Comparison of ENCODE assay signal across 1 cellular context in genomic region chr17:51165680-51166197, GRCh38.
TF ChIP-seq lines count a peak whose summit lies in the region.

No MANE protein-coding gene starts in this region.

TF ChIP-seq in K562, 482 proteins besides CTCF, POLR2A, EP300 and RAD21 (continued from another document and continues in another):
- TF ChIP-seq CHD7 (IDR thresholded peaks at IDR 0.05; ENCODE audit: low read depth, low read length): no peak
- TF ChIP-seq ETV6 (IDR thresholded peaks at IDR 0.05; ENCODE audit: borderline replicate concordance in 1 of 2, low read depth in 2 of 2, low read length in 1 of 2): no peak
- no peak for TF ChIP-seq ETV6 (CRISPR knock-in tag; IDR thresholded peaks at IDR 0.05; ENCODE audit: borderline replicate concordance)
- TF ChIP-seq PHTF2 (CRISPR knock-in tag; IDR thresholded peaks at IDR 0.05): no peak
- no peak for TF ChIP-seq TEAD4 (IDR thresholded peaks at IDR 0.05; ENCODE audit: low read length)
- no peak for TF ChIP-seq TEAD4 (CRISPR knock-in tag; IDR thresholded peaks at IDR 0.05; ENCODE audit: borderline replicate concordance)
- TF ChIP-seq STAT6 (CRISPR knock-in tag; IDR thresholded peaks at IDR 0.05): no peak
- TF ChIP-seq TCF15 (CRISPR knock-in tag; IDR thresholded peaks at IDR 0.05): no peak
- TF ChIP-seq ZNF507 (tag; conservative IDR thresholded peaks at IDR 0.05): no peak
- TF ChIP-seq HNRNPLL (IDR thresholded peaks at IDR 0.05; ENCODE audit: low read depth, low read length, poor library complexity, severe bottlenecking): no peak
- TF ChIP-seq ZNF511 (CRISPR knock-in tag; IDR thresholded peaks at IDR 0.05): no peak; the same call in 1 of the 2 replicates
- no peak for TF ChIP-seq ZNF146 (CRISPR knock-in tag; IDR thresholded peaks at IDR 0.05; ENCODE audit: unreplicated experiment)
- peak; percentile 77 for TF ChIP-seq SMARCE1 (IDR thresholded peaks at IDR 0.05)
- no peak for TF ChIP-seq MCM3 (IDR thresholded peaks at IDR 0.05)
- TF ChIP-seq HDAC3 (IDR thresholded peaks at IDR 0.05; ENCODE audit: borderline replicate concordance, partially characterized antibody): no peak
- no peak for TF ChIP-seq MLX (CRISPR knock-in tag; conservative IDR thresholded peaks at IDR 0.05)
- no peak for TF ChIP-seq SNAPC5 (CRISPR knock-in tag; IDR thresholded peaks at IDR 0.05)
- 0 out of 2 replicates have a peak, but pooled peaks have one; percentile 16 for TF ChIP-seq SIN3B (IDR thresholded peaks at IDR 0.05; ENCODE audit: low read depth)
- TF ChIP-seq GABPA (tag; conservative IDR thresholded peaks at IDR 0.05; ENCODE audit: low read depth): no peak
- no peak for TF ChIP-seq ATF6 (CRISPR knock-in tag; IDR thresholded peaks at IDR 0.05)
- no peak for TF ChIP-seq RBM14 (IDR thresholded peaks at IDR 0.05; ENCODE audit: borderline replicate concordance, insufficient read depth, low read depth, low read length)
- no peak for TF ChIP-seq CEBPB (tag; IDR thresholded peaks at IDR 0.05)
- no peak for TF ChIP-seq TBL1XR1 (IDR thresholded peaks at IDR 0.05; ENCODE audit: low read length in 2 of 2)
- TF ChIP-seq SMAD1 (IDR thresholded peaks at IDR 0.05; ENCODE audit: low read depth, low read length, partially characterized antibody): no peak
- no peak for TF ChIP-seq HMBOX1 (IDR thresholded peaks at IDR 0.05)
- no peak for TF ChIP-seq NELFE (IDR thresholded peaks at IDR 0.05; ENCODE audit: insufficient read depth, insufficient read length)
- TF ChIP-seq PATZ1 (CRISPR knock-in tag; IDR thresholded peaks at IDR 0.05; ENCODE audit: borderline replicate concordance): no peak
